ENCODE assay signal across 23 cellular contexts in genomic region chr10:5860039-5860438, GRCh38. TPM values are rescaled to one million over a fixed set of nuclear protein-coding genes. Genes with fewer than 3 reads are reported as not detected.
DNase-seq lines count a peak whose midpoint lies in the region; ATAC-seq, FAIRE-seq and TF ChIP-seq lines count a peak whose summit lies in the region.
"Had no signal": no experiment of that assay in that cellular context is flagged by ENCODE, and none has a peak within 500 bp of the region (broad histone marks: within the 10 kb centered on the region; RNA-seq: fewer than 3 reads in every experiment).

No MANE protein-coding gene starts in this region.

- FAIRE-seq in HepG2 (lab: Jason Lieb, UNC): no peak
- FAIRE-seq: colon had no signal

- no peak for TF ChIP-seq POLR2A in right lobe of liver (IDR thresholded peaks at IDR 0.05)
- no peak for TF ChIP-seq POLR2A in HepG2 (IDR thresholded peaks at IDR 0.05; ENCODE audit: insufficient read depth in 1 of 2, low read depth in 2 of 2, low read length in 2 of 2)

- H3K36me3 ChIP-seq in right lobe of liver (no peaks in the 10 kb centered on the region), HepG2 (replicated peaks in 1 of 2; ENCODE audit: control insufficient read depth in 1 of 2, insufficient read depth in 2 of 2, low read length in 2 of 2) (no peaks in the 10 kb centered on the region), endodermal cell (ENCODE audit: control insufficient read depth, insufficient read depth, low read length) (no peaks in the 10 kb centered on the region), mucosa of descending colon (ENCODE audit: low read depth) (no peaks in the 10 kb centered on the region)
- H3K36me3 ChIP-seq in CD8-positive, alpha-beta memory T cell (ENCODE audit: insufficient read depth, low read length): no peaks in the 10 kb centered on the region
- H3K36me3 ChIP-seq: HAP-1 had no signal

- BruUV-seq in HepG2 (replicated peaks; lab: Mats Ljungman, UMichigan): no TSS peak

- no peaks in the 10 kb centered on the region for H3K27me3 ChIP-seq in right lobe of liver
- no peaks in the 10 kb centered on the region for H3K27me3 ChIP-seq in HepG2 (ENCODE audit: control insufficient read depth in 1 of 2, insufficient read depth in 2 of 2, low read length in 2 of 2)
- no peaks in the 10 kb centered on the region for H3K27me3 ChIP-seq in endodermal cell (ENCODE audit: control insufficient read depth, insufficient read depth, low read length, poor library complexity, severe bottlenecking)
- H3K27me3 ChIP-seq in CD8-positive, alpha-beta memory T cell (ENCODE audit: insufficient read depth, low read length, poor library complexity, severe bottlenecking): no peaks in the 10 kb centered on the region
- H3K27me3 ChIP-seq: body of pancreas had no signal

- peaks cover 11% of the 10 kb centered on the region for H3K4me1 Mint-ChIP-seq in endodermal cell
- H3K4me1 Mint-ChIP-seq in CD8-positive, alpha-beta memory T cell: no peaks in the 10 kb centered on the region
- H3K4me1 Mint-ChIP-seq: T-helper 17 cell had no signal

- in situ Hi-C loops in HepG2 (cut with HindIII; ENCODE audit: extremely low pct_ligation_motif_present, low pct_unique_long_range_greater_than_20kb): no loop called here

- no peak overlapping the region for H2AFZ ChIP-seq in HepG2 (ENCODE audit: low read length)

- 68% methylated on average over 6 of the region's 6 CpGs for WGBS in right lobe of liver (ENCODE audit: insufficient coverage, low coverage, low lambda C conversion rate, missing lambda C conversion rate)
- WGBS in HepG2 (ENCODE audit: low lambda C conversion rate): 97% methylated on average over 6 of the region's 6 CpGs
- 91 to 93% methylated on average over 4 to 6 of the region's 6 CpGs for WGBS in endodermal cell (ENCODE audit: insufficient coverage in 1 of 2, insufficient read length in 1 of 2), 2 experiments

- H3K79me2 ChIP-seq in HepG2 (ENCODE audit: insufficient read depth, low read length): no peaks in the 10 kb centered on the region

- H3K27ac Mint-ChIP-seq in endodermal cell: no peak overlapping the region
- H3K27ac Mint-ChIP-seq in CD8-positive, alpha-beta memory T cell: no peak overlapping the region
- H3K27ac Mint-ChIP-seq: activated naive CD8-positive, alpha-beta T cell treated with anti-CD3 and anti-CD28 coated beads, Interleukin-2, amount 50 U/mL, for 24 hours; B cell; nephron; stimulated activated effector memory CD8-positive, alpha-beta T cell treated with anti-CD3 and anti-CD28 coated beads, Interleukin-12 subunit alpha, Interleukin-12 subunit beta, amount 100 ng/mL, for 72 hours; T-helper 17 cell had no signal

- CTCF ChIA-PET in HepG2 (lab: Yijun Ruan, JAX; ENCODE audit: low intra/inter-chr PET ratio, low total read pairs): no interaction called here
- CTCF ChIA-PET in CD8-positive, alpha-beta memory T cell (lab: Charles Lee): interaction anchor here (1.3 kb wide), 1 partner anchor 9 kb away, joined by 3 read pairs; no protein-coding TSS in a partner anchor

- no peak overlapping the region for H3K27ac ChIP-seq in right lobe of liver
- H3K27ac ChIP-seq in HepG2 (ENCODE audit: extremely low read length, insufficient read depth, low read length): no peak overlapping the region
- H3K27ac ChIP-seq in endodermal cell (ENCODE audit: low read depth, low read length): no peak overlapping the region
- H3K27ac ChIP-seq in temporal lobe (ENCODE audit: low read depth, low read length): peak overlapping the region; percentile 36
- no peak overlapping the region for H3K27ac ChIP-seq in CD8-positive, alpha-beta memory T cell (ENCODE audit: low read depth, low read length)
- H3K27ac ChIP-seq: body of pancreas, thoracic aorta, VCaP had no signal

- no peak for TF ChIP-seq RAD21 in HepG2 (CRISPR knock-in tag; IDR thresholded peaks at IDR 0.05)

- no peaks in the 10 kb centered on the region for H3K9me3 ChIP-seq in right lobe of liver
- H3K9me3 ChIP-seq in HepG2 (ENCODE audit: low read length): no peaks in the 10 kb centered on the region
- peaks cover 10% of the 10 kb centered on the region for H3K9me3 ChIP-seq in endodermal cell (ENCODE audit: control insufficient read depth, low read length)
- no peaks in the 10 kb centered on the region for H3K9me3 ChIP-seq in CD8-positive, alpha-beta memory T cell (ENCODE audit: low read length)
- no peaks in the 10 kb centered on the region for H3K9me3 ChIP-seq in mucosa of descending colon
- H3K9me3 ChIP-seq: body of pancreas, HAP-1, thoracic aorta had no signal

- POLR2A ChIA-PET in HepG2 (lab: Yijun Ruan, JAX): no interaction called here
- POLR2A ChIA-PET in CD8-positive, alpha-beta memory T cell (lab: Charles Lee): no interaction called here

- no peak overlapping the region for H3K4me3 ChIP-seq in right lobe of liver
- no peak overlapping the region for H3K4me3 ChIP-seq in HepG2 (replicated peaks in 1 of 3; ENCODE audit: insufficient read depth in 1 of 3, low read depth in 2 of 3, low read length in 3 of 3)
- no peak overlapping the region for H3K4me3 ChIP-seq in endodermal cell (ENCODE audit: low read length)
- H3K4me3 ChIP-seq in CD8-positive, alpha-beta memory T cell (ENCODE audit: low read length): no peak overlapping the region
- no peak overlapping the region for H3K4me3 ChIP-seq in mucosa of descending colon
- H3K4me3 ChIP-seq: body of pancreas, HAP-1, thoracic aorta had no signal

- H3K9ac ChIP-seq in HepG2 (ENCODE audit: insufficient read depth, low read depth, low read length) (no peak overlapping the region), endodermal cell (ENCODE audit: extremely low read depth, low read length, poor library complexity, severe bottlenecking) (no peak overlapping the region)

- no peaks in the 10 kb centered on the region for H3K27me3 Mint-ChIP-seq in endodermal cell (ENCODE audit: insufficient read depth)
- peaks cover 0 to 4% of the 10 kb centered on the region in 2 donors for H3K27me3 Mint-ChIP-seq in CD8-positive, alpha-beta memory T cell
- H3K27me3 Mint-ChIP-seq: activated naive CD8-positive, alpha-beta T cell treated with anti-CD3 and anti-CD28 coated beads, Interleukin-2, amount 50 U/mL, for 24 hours; B cell had no signal

- H3K4me3 Mint-ChIP-seq in endodermal cell: no peak overlapping the region
- H3K4me3 Mint-ChIP-seq in CD8-positive, alpha-beta memory T cell: no peak overlapping the region
- H3K4me3 Mint-ChIP-seq: activated naive CD8-positive, alpha-beta T cell treated with anti-CD3 and anti-CD28 coated beads, Interleukin-2, amount 50 U/mL, for 24 hours; B cell; nephron; stimulated activated effector memory CD8-positive, alpha-beta T cell treated with anti-CD3 and anti-CD28 coated beads, Interleukin-12 subunit alpha, Interleukin-12 subunit beta, amount 100 ng/mL, for 72 hours; T-helper 17 cell had no signal

- no peak for TF ChIP-seq EP300 in HepG2 (IDR thresholded peaks at IDR 0.05; ENCODE audit: low read depth in 2 of 2, low read length in 2 of 2)
- no peak for TF ChIP-seq EP300 in HepG2 (CRISPR knock-in tag; IDR thresholded peaks at IDR 0.05; ENCODE audit: borderline replicate concordance)

- H3K36me3 Mint-ChIP-seq in endodermal cell (ENCODE audit: low read depth): peaks cover 26% of the 10 kb centered on the region
- peaks cover 0 to 2% (median 2%) of the 10 kb centered on the region in 3 donors for H3K36me3 Mint-ChIP-seq in CD8-positive, alpha-beta memory T cell
- H3K36me3 Mint-ChIP-seq: stimulated activated effector memory CD8-positive, alpha-beta T cell treated with anti-CD3 and anti-CD28 coated beads, Interleukin-12 subunit alpha, Interleukin-12 subunit beta, amount 100 ng/mL, for 72 hours had no signal

- TF ChIP-seq CTCF in right lobe of liver (IDR thresholded peaks at IDR 0.05) (no peak), HepG2 (CRISPR knock-in tag; IDR thresholded peaks at IDR 0.05) (no peak), endodermal cell (conservative IDR thresholded peaks at IDR 0.05) (no peak), mucosa of descending colon (IDR thresholded peaks at IDR 0.05) (no peak)

- H3K4me1 ChIP-seq in right lobe of liver (no peaks in the 10 kb centered on the region), HepG2 (ENCODE audit: insufficient read depth, low read length) (peaks cover 47% of the 10 kb centered on the region), endodermal cell (ENCODE audit: control insufficient read depth, insufficient read depth, low read length) (peaks cover 3% of the 10 kb centered on the region), mucosa of descending colon (ENCODE audit: low read depth) (no peaks in the 10 kb centered on the region)
- no peaks in the 10 kb centered on the region for H3K4me1 ChIP-seq in CD8-positive, alpha-beta memory T cell (ENCODE audit: insufficient read depth, low read length)
- H3K4me1 ChIP-seq: body of pancreas, HAP-1 had no signal

- no peak overlapping the region for H3K4me2 ChIP-seq in HepG2 (ENCODE audit: low read depth, low read length)

- no peak for DNase-seq in right lobe of liver
- DNase-seq in HepG2 (ENCODE audit: low spot score): no peak
- peak; percentile 32 for DNase-seq in endodermal cell
- no peak for DNase-seq in CD8-positive, alpha-beta memory T cell
- DNase-seq in mucosa of descending colon: no peak
- DNase-seq: activated CD4-positive, alpha-beta T cell treated with anti-CD3 and anti-CD28 coated beads, Interleukin-2, amount 50 U/mL, for 1 hour; activated naive CD8-positive, alpha-beta T cell treated with anti-CD3 and anti-CD28 coated beads, Interleukin-2, amount 50 U/mL, for 24 hours; body of pancreas; COR-L47; glutamatergic neuron; left cardiac atrium; NCI-H1436; NCI-H2171; T-helper 17 cell had no signal

- no peaks in the 10 kb centered on the region for H4K20me1 ChIP-seq in HepG2 (ENCODE audit: insufficient read depth, low read length)

- peaks cover 17% of the 10 kb centered on the region for H3K9me3 Mint-ChIP-seq in endodermal cell
- no peaks in the 10 kb centered on the region for H3K9me3 Mint-ChIP-seq in CD8-positive, alpha-beta memory T cell
- H3K9me3 Mint-ChIP-seq: activated naive CD8-positive, alpha-beta T cell treated with anti-CD3 and anti-CD28 coated beads, Interleukin-2, amount 50 U/mL, for 24 hours; nephron; stimulated activated effector memory CD8-positive, alpha-beta T cell treated with anti-CD3 and anti-CD28 coated beads, Interleukin-12 subunit alpha, Interleukin-12 subunit beta, amount 100 ng/mL, for 72 hours had no signal

- ATAC-seq in right lobe of liver (peak in 3 of 4 donors; percentile 40 to 48 (median 43)), HepG2 (no peak), mucosa of descending colon (no peak)
- ATAC-seq: activated naive CD8-positive, alpha-beta T cell treated with anti-CD3 and anti-CD28 coated beads, Interleukin-2, amount 50 U/mL, for 24 hours; body of pancreas; left cardiac atrium; Panc1; stimulated activated effector memory CD8-positive, alpha-beta T cell treated with anti-CD3 and anti-CD28 coated beads, Interleukin-12 subunit alpha, Interleukin-12 subunit beta, amount 100 ng/mL, for 72 hours; T-helper 17 cell had no signal

- intact Hi-C loops in right lobe of liver (cut with DNase I) (no loop called here), HepG2 (cut with micrococcal nuclease; ENCODE audit: unreplicated experiment) (no loop called here), mucosa of descending colon (cut with DNase I, micrococcal nuclease) (no loop called here)

RNA-seq across cellular contexts. Expression of gene ANKRD16, which starts 29.7 kb away (rescaled TPM):
- 1 to 10 TPM; 1.8 to 6.1 (median 4.1) TPM for total RNA-seq in right lobe of liver
- 5.4 and 8.0 TPM in 2 replicates for total RNA-seq in HepG2 (2016; rRNA removed; fragmentation: Illumina TruSeq; extraction: Trizol)
- 1.9 and 2.7 TPM in 2 replicates for total RNA-seq in HepG2 (2016; cell fraction: cytosol; rRNA removed; fragmentation: Illumina TruSeq; extraction: Trizol; ENCODE audit: low read depth)
- 6.3 and 7.1 TPM in 2 replicates for total RNA-seq in HepG2 (2016; cell fraction: insoluble cytoplasmic fraction; rRNA removed; fragmentation: Illumina TruSeq; extraction: Trizol)
- 3.9 and 4.7 TPM in 2 replicates for total RNA-seq in HepG2 (2016; cell fraction: membrane; rRNA removed; fragmentation: Illumina TruSeq; extraction: Trizol)
- 7.7 and 9.0 TPM in 2 replicates for total RNA-seq in HepG2 (2016; cell fraction: nucleus; rRNA removed; fragmentation: Illumina TruSeq; extraction: Trizol)
- polyA plus RNA-seq in HepG2 (2011; rRNA removed): 11.2 and 11.4 TPM in 2 replicates
- 6.7 and 8.3 TPM in 2 replicates for polyA plus RNA-seq in HepG2 (2011; cell fraction: cytosol; rRNA removed)
- polyA plus RNA-seq in HepG2 (2011; cell fraction: nucleus; rRNA removed): 16.0 and 18.1 TPM in 2 replicates
- polyA plus RNA-seq in HepG2 (2012): 4.1 and 4.2 TPM in 2 replicates
- 2.1 and 2.4 TPM in 2 replicates for polyA plus RNA-seq in HepG2 (2016; cell fraction: cytosol; fragmentation: Illumina TruSeq; extraction: Trizol; ENCODE audit: low read depth)
- polyA plus RNA-seq in HepG2 (2016; cell fraction: insoluble cytoplasmic fraction; fragmentation: Illumina TruSeq; extraction: Trizol; ENCODE audit: low read depth): 6.3 and 7.9 TPM in 2 replicates
- 3.7 and 4.2 TPM in 2 replicates for polyA plus RNA-seq in HepG2 (2016; cell fraction: membrane; fragmentation: Illumina TruSeq; extraction: Trizol; ENCODE audit: low read depth)
- 11.7 and 12.7 TPM in 2 replicates for polyA plus RNA-seq in HepG2 (2016; cell fraction: nucleus; fragmentation: Illumina TruSeq; extraction: Trizol; ENCODE audit: insufficient read depth, low read depth)
- polyA minus RNA-seq in HepG2 (2011; rRNA and poly(A)+ RNA removed; ENCODE audit: low replicate concordance): 33.4 and 63.2 TPM in 2 replicates
- polyA minus RNA-seq in HepG2 (2011; cell fraction: cytosol; rRNA and poly(A)+ RNA removed): 4.2 and 6.3 TPM in 2 replicates
- 25.5 and 26.4 TPM in 2 replicates for polyA minus RNA-seq in HepG2 (2011; cell fraction: nucleus; rRNA and poly(A)+ RNA removed)
- total RNA-seq in endodermal cell: 10 to 100 TPM; 12.5 to 13.0 TPM
- 9.0 TPM for polyA plus RNA-seq in endodermal cell (2013, experiment 1 of 2)
- 9.4 TPM for polyA plus RNA-seq in endodermal cell (2013, experiment 2 of 2)
- 10.8 TPM for total RNA-seq in temporal lobe
- 1 to 10 TPM; 7.2 to 8.5 TPM for total RNA-seq in CD8-positive, alpha-beta memory T cell
- 3.2 TPM for polyA plus RNA-seq in CD8-positive, alpha-beta memory T cell
- 1 to 10 TPM; 4.7 to 9.8 (median 7.4) TPM for total RNA-seq in mucosa of descending colon

RNA-seq across cellular contexts. Expression of gene FBH1, which starts 30.0 kb away (rescaled TPM):
- total RNA-seq in right lobe of liver (10 to 100 TPM; 30.8 to 38.6 (median 35.8) TPM), HepG2 (2016; rRNA removed; fragmentation: Illumina TruSeq; extraction: Trizol) (53.3 and 60.3 TPM in 2 replicates), endodermal cell (10 to 100 TPM; 61.1 to 71.6 TPM), temporal lobe (38.8 TPM), mucosa of descending colon (100 to 1,000 TPM in 2 of 3 donors, 10 to 100 TPM in 1; 74.1 to 109 (median 100) TPM)
- 46.8 and 53.6 TPM in 2 replicates for total RNA-seq in HepG2 (2016; cell fraction: cytosol; rRNA removed; fragmentation: Illumina TruSeq; extraction: Trizol; ENCODE audit: low read depth)
- 47.5 and 61.3 TPM in 2 replicates for total RNA-seq in HepG2 (2016; cell fraction: insoluble cytoplasmic fraction; rRNA removed; fragmentation: Illumina TruSeq; extraction: Trizol)
- total RNA-seq in HepG2 (2016; cell fraction: membrane; rRNA removed; fragmentation: Illumina TruSeq; extraction: Trizol): 86.2 and 93.4 TPM in 2 replicates
- total RNA-seq in HepG2 (2016; cell fraction: nucleus; rRNA removed; fragmentation: Illumina TruSeq; extraction: Trizol): 56.0 and 63.9 TPM in 2 replicates
- polyA plus RNA-seq in HepG2 (2011; rRNA removed): 48.8 and 51.3 TPM in 2 replicates
- polyA plus RNA-seq in HepG2 (2011; cell fraction: cytosol; rRNA removed): 37.9 and 38.9 TPM in 2 replicates
- polyA plus RNA-seq in HepG2 (2011; cell fraction: nucleus; rRNA removed): 102 and 103 TPM in 2 replicates
- polyA plus RNA-seq in HepG2 (2012): 25.8 and 31.0 TPM in 2 replicates
- polyA plus RNA-seq in HepG2 (2016; cell fraction: cytosol; fragmentation: Illumina TruSeq; extraction: Trizol; ENCODE audit: low read depth): 25.2 and 27.2 TPM in 2 replicates
- polyA plus RNA-seq in HepG2 (2016; cell fraction: insoluble cytoplasmic fraction; fragmentation: Illumina TruSeq; extraction: Trizol; ENCODE audit: low read depth): 42.1 and 54.3 TPM in 2 replicates
- 51.3 and 57.7 TPM in 2 replicates for polyA plus RNA-seq in HepG2 (2016; cell fraction: membrane; fragmentation: Illumina TruSeq; extraction: Trizol; ENCODE audit: low read depth)
- polyA plus RNA-seq in HepG2 (2016; cell fraction: nucleus; fragmentation: Illumina TruSeq; extraction: Trizol; ENCODE audit: insufficient read depth, low read depth): 100 and 105 TPM in 2 replicates
- polyA minus RNA-seq in HepG2 (2011; rRNA and poly(A)+ RNA removed; ENCODE audit: low replicate concordance): 111 and 138 TPM in 2 replicates
- polyA minus RNA-seq in HepG2 (2011; cell fraction: cytosol; rRNA and poly(A)+ RNA removed): 31.6 and 35.3 TPM in 2 replicates
- 71.1 and 80.8 TPM in 2 replicates for polyA minus RNA-seq in HepG2 (2011; cell fraction: nucleus; rRNA and poly(A)+ RNA removed)
- 43.3 TPM for polyA plus RNA-seq in endodermal cell (2013, experiment 1 of 2)
- 42.8 TPM for polyA plus RNA-seq in endodermal cell (2013, experiment 2 of 2)
- 10 to 100 TPM; 58.7 to 59.3 TPM for total RNA-seq in CD8-positive, alpha-beta memory T cell
- 82.2 TPM for polyA plus RNA-seq in CD8-positive, alpha-beta memory T cell

RNA-seq across cellular contexts. Expression of gene GDI2, which starts 46.8 kb away (rescaled TPM):
- 100 to 1,000 TPM; 116 to 228 (median 128) TPM for total RNA-seq in right lobe of liver
- total RNA-seq in HepG2 (2016; rRNA removed; fragmentation: Illumina TruSeq; extraction: Trizol): 477 and 756 TPM in 2 replicates
- total RNA-seq in HepG2 (2016; cell fraction: cytosol; rRNA removed; fragmentation: Illumina TruSeq; extraction: Trizol; ENCODE audit: low read depth): 312 and 326 TPM in 2 replicates
- total RNA-seq in HepG2 (2016; cell fraction: insoluble cytoplasmic fraction; rRNA removed; fragmentation: Illumina TruSeq; extraction: Trizol): 471 and 770 TPM in 2 replicates
- 290 and 338 TPM in 2 replicates for total RNA-seq in HepG2 (2016; cell fraction: membrane; rRNA removed; fragmentation: Illumina TruSeq; extraction: Trizol)
- 188 and 200 TPM in 2 replicates for total RNA-seq in HepG2 (2016; cell fraction: nucleus; rRNA removed; fragmentation: Illumina TruSeq; extraction: Trizol)
- polyA plus RNA-seq in HepG2 (2011; rRNA removed): 118 and 153 TPM in 2 replicates
- polyA plus RNA-seq in HepG2 (2011; cell fraction: cytosol; rRNA removed): 141 and 159 TPM in 2 replicates
- polyA plus RNA-seq in HepG2 (2011; cell fraction: nucleus; rRNA removed): 45.6 and 58.6 TPM in 2 replicates
- 245 and 302 TPM in 2 replicates for polyA plus RNA-seq in HepG2 (2012)
- polyA plus RNA-seq in HepG2 (2016; cell fraction: cytosol; fragmentation: Illumina TruSeq; extraction: Trizol; ENCODE audit: low read depth): 68.6 and 71.1 TPM in 2 replicates
- polyA plus RNA-seq in HepG2 (2016; cell fraction: insoluble cytoplasmic fraction; fragmentation: Illumina TruSeq; extraction: Trizol; ENCODE audit: low read depth): 588 and 612 TPM in 2 replicates
- 141 and 156 TPM in 2 replicates for polyA plus RNA-seq in HepG2 (2016; cell fraction: membrane; fragmentation: Illumina TruSeq; extraction: Trizol; ENCODE audit: low read depth)
- polyA plus RNA-seq in HepG2 (2016; cell fraction: nucleus; fragmentation: Illumina TruSeq; extraction: Trizol; ENCODE audit: insufficient read depth, low read depth): 190 and 195 TPM in 2 replicates
- polyA minus RNA-seq in HepG2 (2011; rRNA and poly(A)+ RNA removed; ENCODE audit: low replicate concordance): 88.7 and 522 TPM in 2 replicates
- polyA minus RNA-seq in HepG2 (2011; cell fraction: cytosol; rRNA and poly(A)+ RNA removed): 285 and 334 TPM in 2 replicates
- polyA minus RNA-seq in HepG2 (2011; cell fraction: nucleus; rRNA and poly(A)+ RNA removed): 112 and 162 TPM in 2 replicates
- 100 to 1,000 TPM; 299 to 337 TPM for total RNA-seq in endodermal cell
- polyA plus RNA-seq in endodermal cell (2013, experiment 1 of 2): 320 TPM
- polyA plus RNA-seq in endodermal cell (2013, experiment 2 of 2): 310 TPM
- 327 TPM for total RNA-seq in temporal lobe
- total RNA-seq in CD8-positive, alpha-beta memory T cell: 100 to 1,000 TPM; 311 to 319 TPM
- polyA plus RNA-seq in CD8-positive, alpha-beta memory T cell: 171 TPM
- 100 to 1,000 TPM; 185 to 239 (median 211) TPM for total RNA-seq in mucosa of descending colon

Comparison
In these comparisons a context has a peak if more than half of its experiments do, and no peak if none do; other contexts are left out.
1. ATAC-seq: peak in right lobe of liver (3 of 4); none in HepG2 (single experiment) and mucosa of descending colon (single experiment).